Comparison of ENCODE assay signal across 8 cellular contexts in genomic region chr10:3780056-3780765, GRCh38. TPM values are rescaled to one million over a fixed set of nuclear protein-coding genes. Genes with fewer than 3 reads are reported as not detected.
A peak's percentile ranks its signal among the peaks of the same experiment; 100 is the strongest.
DNase-seq lines count a peak whose midpoint lies in the region; ATAC-seq and TF ChIP-seq lines count a peak whose summit lies in the region.

No MANE protein-coding gene starts in this region.

- peaks cover 68% of the 10 kb centered on the region for H3K4me1 Mint-ChIP-seq in T-helper 1 cell treated with Interleukin-12 subunit alpha and Interleukin-12 subunit beta and Interleukin-4 antibody, amounts not matched to agents 30 μg/mL and 1 μg/mL, for 36 hours (ENCODE audit: low read depth)

- H3K27me3 ChIP-seq in ascending aorta: no peaks in the 10 kb centered on the region
- H3K27me3 ChIP-seq in layer of hippocampus (ENCODE audit: control insufficient read depth, insufficient read depth, low read length): no peaks in the 10 kb centered on the region

- no peaks in the 10 kb centered on the region for H3K9me3 ChIP-seq in ascending aorta

- no peak for DNase-seq in T-helper 1 cell
- peak in 1 of 2 donors; percentile 73 for DNase-seq in ascending aorta (ENCODE audit: low spot score in 2 of 2)
- DNase-seq in midbrain (lab: John Stamatoyannopoulos, UW): no peak
- no peak for DNase-seq in T-helper 9 cell

- peaks cover 52 to 78% of the 10 kb centered on the region in 2 donors for H3K36me3 ChIP-seq in ascending aorta

- H3K36me3 Mint-ChIP-seq in T-helper 1 cell treated with Interleukin-12 subunit alpha and Interleukin-12 subunit beta and Interleukin-4 antibody, amounts not matched to agents 30 μg/mL and 1 μg/mL, for 36 hours (ENCODE audit: low read depth): peaks cover 85% of the 10 kb centered on the region

- H3K4me3 ChIP-seq in ascending aorta: peak overlapping the region; percentile 79 to 99

- H3K4me1 ChIP-seq in ascending aorta: peaks cover 21 to 31% of the 10 kb centered on the region in 2 donors

- no peaks in the 10 kb centered on the region for H3K9me3 Mint-ChIP-seq in T-helper 1 cell treated with Interleukin-12 subunit alpha and Interleukin-12 subunit beta and Interleukin-4 antibody, amounts not matched to agents 30 μg/mL and 1 μg/mL, for 36 hours

- peak overlapping the region; percentile 98 for H3K4me3 Mint-ChIP-seq in T-helper 1 cell treated with Interleukin-12 subunit alpha and Interleukin-12 subunit beta and Interleukin-4 antibody, amounts not matched to agents 30 μg/mL and 1 μg/mL, for 36 hours

- H3K27ac ChIP-seq in ascending aorta (peak overlapping the region; percentile 97 to 100), layer of hippocampus (ENCODE audit: low read depth, low read length) (peak overlapping the region; percentile 97), temporal lobe (ENCODE audit: low read depth, low read length) (peak overlapping the region; percentile 93)

- peak overlapping the region; percentile 88 for H3K27ac Mint-ChIP-seq in T-helper 1 cell treated with Interleukin-12 subunit alpha and Interleukin-12 subunit beta and Interleukin-4 antibody, amounts not matched to agents 30 μg/mL and 1 μg/mL, for 36 hours

- no peak for TF ChIP-seq CTCF in ascending aorta (IDR thresholded peaks at IDR 0.05)

- intact Hi-C loops in ascending aorta (cut with DNase I): loop anchor here (5.0 kb wide), 1 partner anchor 987 kb away; no protein-coding TSS in a partner anchor

- no peaks in the 10 kb centered on the region for H3K27me3 Mint-ChIP-seq in T-helper 1 cell treated with Interleukin-12 subunit alpha and Interleukin-12 subunit beta and Interleukin-4 antibody, amounts not matched to agents 30 μg/mL and 1 μg/mL, for 36 hours (ENCODE audit: low read depth)

- no peak for ATAC-seq in HG03432 (IDR thresholded peaks at IDR 0.05; ENCODE audit: unreplicated experiment)

RNA-seq across cellular contexts. Expression of gene KLF6, which starts 4.8 kb away (rescaled TPM):
- total RNA-seq in ascending aorta (144 TPM), temporal lobe (79.4 TPM)
